In genomic region chr3:146581080-146581601, GRCh38 we compare ENCODE assay signal across 21 cellular contexts. TPM values are rescaled to one million over a fixed set of nuclear protein-coding genes. Genes with fewer than 3 reads are reported as not detected.
DNase-seq lines count a peak whose midpoint lies in the region; ATAC-seq, FAIRE-seq and TF ChIP-seq lines count a peak whose summit lies in the region.
"Had no signal": no experiment of that assay in that cellular context is flagged by ENCODE, and none has a peak within 500 bp of the region (broad histone marks: within the 10 kb centered on the region; RNA-seq: fewer than 3 reads in every experiment).

No MANE protein-coding gene starts in this region.

- FAIRE-seq in A549 (lab: Jason Lieb, UNC) (peak; percentile 65), astrocyte (lab: Jason Lieb, UNC) (peak; percentile 69)
- FAIRE-seq: GM12892 had no signal

- no peak for TF ChIP-seq POLR2A in A549 (IDR thresholded peaks at IDR 0.05; ENCODE audit: low read length)

- POLR2A ChIA-PET in A549 (lab: Yijun Ruan, JAX) = no interaction called here

- H3K27ac Mint-ChIP-seq in astrocyte (ENCODE audit: unreplicated experiment) = peak overlapping the region; percentile 85

- no peak overlapping the region for H3K4me3 Mint-ChIP-seq in astrocyte (ENCODE audit: unreplicated experiment)
- H3K4me3 Mint-ChIP-seq: CD14-positive monocyte, H9 had no signal

- H3K79me2 ChIP-seq in astrocyte (ENCODE audit: insufficient read depth, low read length) = no peaks in the 10 kb centered on the region

- no peak overlapping the region for H2AFZ ChIP-seq in astrocyte (ENCODE audit: low read depth, low read length)

- 23% methylated on average over 1 of the region's 1 CpG for WGBS in A549 (ENCODE audit: missing lambda C conversion rate)

- no peaks in the 10 kb centered on the region for H3K27me3 ChIP-seq in astrocyte (ENCODE audit: insufficient read depth, low read length)
- H3K27me3 ChIP-seq: MG63 had no signal

- H3K27ac ChIP-seq in A549 (no peak overlapping the region), astrocyte (ENCODE audit: low read depth, low read length) (no peak overlapping the region)
- H3K27ac ChIP-seq: RWPE1, SK-N-MC had no signal

- peaks cover 3% of the 10 kb centered on the region for H3K36me3 Mint-ChIP-seq in astrocyte (ENCODE audit: low read depth, unreplicated experiment)
- H3K36me3 Mint-ChIP-seq: CD14-positive monocyte had no signal

- H3K4me3 ChIP-seq in A549 = no peak overlapping the region
- H3K4me3 ChIP-seq in astrocyte (ENCODE audit: insufficient read depth, low read depth, low read length) = no peak overlapping the region
- H3K4me3 ChIP-seq: MG63, SK-N-MC had no signal

- TF ChIP-seq CTCF in A549 (IDR thresholded peaks at IDR 0.05) = no peak
- no peak for TF ChIP-seq CTCF in astrocyte (IDR thresholded peaks at IDR 0.05; ENCODE audit: insufficient read depth, low read depth, low read length)

- no peaks in the 10 kb centered on the region for H3K27me3 Mint-ChIP-seq in astrocyte (ENCODE audit: low read depth, unreplicated experiment)

- CTCF ChIA-PET in A549 (lab: Yijun Ruan, JAX) = interaction anchor here (0.7 to 2.5 kb wide), 7 partner anchors 8 to 361 kb away, joined by 3 to 10 read pairs (median 3); no protein-coding TSS in a partner anchor

- no peak for ATAC-seq in A549

- no peaks in the 10 kb centered on the region for H4K20me1 ChIP-seq in astrocyte (ENCODE audit: insufficient read depth, low read length)

- H3K4me1 Mint-ChIP-seq in astrocyte (ENCODE audit: low read depth, unreplicated experiment) = peaks cover 22% of the 10 kb centered on the region
- H3K4me1 Mint-ChIP-seq: CD14-positive monocyte had no signal

- no peak for TF ChIP-seq RAD21 in A549 (conservative IDR thresholded peaks at IDR 0.05 in 1 of 2, IDR thresholded peaks at IDR 0.05 in 1 of 2)

- H3K4me2 ChIP-seq in A549 = no peak overlapping the region
- H3K4me2 ChIP-seq in astrocyte (ENCODE audit: low read length) = no peak overlapping the region

- intact Hi-C loops in cardiac septum (cut with DNase I) = no loop called here

- no peaks in the 10 kb centered on the region for H3K36me3 ChIP-seq in astrocyte (ENCODE audit: insufficient read depth, low read length)
- H3K36me3 ChIP-seq: MG63 had no signal

- DNase-seq in A549 (ENCODE audit: low read depth in 1 of 2, low spot score in 1 of 2) = no peak
- peak; percentile 39 for DNase-seq in HT-29 (ENCODE audit: low spot score)
- no peak for DNase-seq in astrocyte (ENCODE audit: low read depth)
- DNase-seq in foreskin melanocyte = peak; percentile 84
- DNase-seq in cardiac septum (ENCODE audit: low spot score) = no peak
- DNase-seq in HUDEP-2 (lab: John Stamatoyannopoulos, UW; ENCODE audit: unreplicated experiment in 76 of 76) = no peak
- DNase-seq in stimulated activated CD4-positive, alpha-beta T cell treated with anti-CD3 and anti-CD28 coated beads, Interleukin-1b, Interleukin-23, amount 100 ng/mL, for 48 hours = no peak
- DNase-seq in DMS114 treated with DMSO at 0.1 percent for 48 hours (lab: John Stamatoyannopoulos, UW; ENCODE audit: unreplicated experiment) = no peak
- DNase-seq: DND-41; H9; KBM-7; MG63; NCI-H1105; NCI-H2029; NCI-H524; NK-92 treated with Interleukin-12 subunit alpha and Interleukin-12 subunit beta, amount 100 ng/mL, for 24 hours had no signal

- H3K9me3 Mint-ChIP-seq in astrocyte (ENCODE audit: unreplicated experiment) = peaks cover 7% of the 10 kb centered on the region

- H3K9ac ChIP-seq in astrocyte (ENCODE audit: low read length) = no peak overlapping the region

- H3K9me3 ChIP-seq in A549 = peaks cover 20% of the 10 kb centered on the region
- H3K9me3 ChIP-seq in astrocyte (ENCODE audit: insufficient read depth, low read depth, low read length) = no peaks in the 10 kb centered on the region
- H3K9me3 ChIP-seq: MG63 had no signal

- no peaks in the 10 kb centered on the region for H3K4me1 ChIP-seq in A549
- H3K4me1 ChIP-seq in astrocyte (ENCODE audit: insufficient read depth, low read length) = no peaks in the 10 kb centered on the region

- TF ChIP-seq EP300 in A549 (IDR thresholded peaks at IDR 0.05) = no peak

TF ChIP-seq in A549, 52 proteins besides CTCF, POLR2A, EP300 and RAD21:
- TF ChIP-seq SMC3 (IDR thresholded peaks at IDR 0.05) (no peak), MAZ (IDR thresholded peaks at IDR 0.05; ENCODE audit: borderline replicate concordance, low read depth, low read length) (no peak), RNF2 (IDR thresholded peaks at IDR 0.05; ENCODE audit: borderline replicate concordance, low read depth) (no peak), JUNB (IDR thresholded peaks at IDR 0.05) (no peak), RCOR1 (IDR thresholded peaks at IDR 0.05; ENCODE audit: low read depth, low read length) (no peak), CHD2 (IDR thresholded peaks at IDR 0.05; ENCODE audit: low read length, partially characterized antibody) (no peak), HEYL (CRISPR knock-in tag; IDR thresholded peaks at IDR 0.05) (no peak), CHD4 (IDR thresholded peaks at IDR 0.05; ENCODE audit: borderline replicate concordance) (no peak), FOXS1 (CRISPR knock-in tag; IDR thresholded peaks at IDR 0.05) (no peak), ZNF302 (CRISPR knock-in tag; IDR thresholded peaks at IDR 0.05) (no peak)
- TF ChIP-seq, protein P1, sequence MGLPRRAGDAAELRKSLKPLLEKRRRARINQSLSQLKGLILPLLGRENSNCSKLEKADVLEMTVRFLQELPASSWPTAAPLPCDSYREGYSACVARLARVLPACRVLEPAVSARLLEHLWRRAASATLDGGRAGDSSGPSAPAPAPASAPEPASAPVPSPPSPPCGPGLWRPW (IDR thresholded peaks at IDR 0.05) = no peak
- TF ChIP-seq, protein P2, sequence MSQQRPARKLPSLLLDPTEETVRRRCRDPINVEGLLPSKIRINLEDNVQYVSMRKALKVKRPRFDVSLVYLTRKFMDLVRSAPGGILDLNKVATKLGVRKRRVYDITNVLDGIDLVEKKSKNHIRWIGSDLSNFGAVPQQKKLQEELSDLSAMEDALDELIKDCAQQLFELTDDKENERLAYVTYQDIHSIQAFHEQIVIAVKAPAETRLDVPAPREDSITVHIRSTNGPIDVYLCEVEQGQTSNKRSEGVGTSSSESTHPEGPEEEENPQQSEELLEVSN (IDR thresholded peaks at IDR 0.05; ENCODE audit: borderline replicate concordance, low read depth) = no peak

RNA-seq across cellular contexts. Expression of gene PLSCR5, which starts 24.0 kb away (rescaled TPM):
- polyA plus RNA-seq in A549 (2011; rRNA removed) (not detected in 2 replicates), A549 (2017; fragmentation: RNase III; extraction: RNeasy Plus Mini Kit Qiagen cat#74134 plus additional on column Dnase treatment) (not detected in 3 replicates)
- not detected in 2 replicates for polyA plus RNA-seq in A549 (2012; cell fraction: cytosol; rRNA removed)
- not detected in 2 replicates for polyA plus RNA-seq in A549 (2012; cell fraction: nucleus; rRNA removed)
- not detected in 2 replicates for polyA minus RNA-seq in A549 (2011; rRNA and poly(A)+ RNA removed)
- not detected in 2 replicates for total RNA-seq in HT-29 (2014; rRNA removed; shearing (Covaris generic))
- total RNA-seq in astrocyte (not detected in 2 replicates), cardiac septum (not detected)
- total RNA-seq: A673, H9 had no signal
- polyA plus RNA-seq: CD14-positive monocyte had no signal

RNA-seq across cellular contexts. Expression of gene PLSCR1, which starts 36.7 kb away (rescaled TPM):
- polyA plus RNA-seq in A549 (2011; rRNA removed) = 41.5 and 54.4 TPM in 2 replicates
- polyA plus RNA-seq in A549 (2012; cell fraction: cytosol; rRNA removed) = 29.4 and 33.0 TPM in 2 replicates
- polyA plus RNA-seq in A549 (2012; cell fraction: nucleus; rRNA removed) = 24.5 and 29.3 TPM in 2 replicates
- polyA plus RNA-seq in A549 (2017; fragmentation: RNase III; extraction: RNeasy Plus Mini Kit Qiagen cat#74134 plus additional on column Dnase treatment) = 35.6 to 43.9 TPM (median 37.1 TPM) in 3 replicates
- polyA minus RNA-seq in A549 (2011; rRNA and poly(A)+ RNA removed) = 34.1 and 48.1 TPM in 2 replicates
- total RNA-seq in HT-29 (2014; rRNA removed; shearing (Covaris generic)) = 83.2 and 83.9 TPM in 2 replicates
- total RNA-seq in astrocyte = 178 and 217 TPM in 2 replicates
- total RNA-seq in cardiac septum = 43.5 TPM

Comparison
In these comparisons a context has a peak if more than half of its experiments do, and no peak if none do; other contexts are left out.
1. DNase-seq: peak in HT-29 (single experiment) and foreskin melanocyte (single experiment); none in A549 (0 of 2), astrocyte (single experiment), cardiac septum (single experiment), HUDEP-2 (0 of 76), stimulated activated CD4-positive, alpha-beta T cell treated with anti-CD3 and anti-CD28 coated beads, Interleukin-1b, Interleukin-23, amount 100 ng/mL, for 48 hours (single experiment) and DMS114 treated with DMSO at 0.1 percent for 48 hours (single experiment).